In genomic region chr18:27956001-27956400, GRCh38 we compare ENCODE assay signal across 15 cellular contexts.
DNase-seq lines count a peak whose midpoint lies in the region; ATAC-seq and TF ChIP-seq lines count a peak whose summit lies in the region.
"Had no signal": no experiment of that assay in that cellular context is flagged by ENCODE, and none has a peak within 500 bp of the region (broad histone marks: within the 10 kb centered on the region; RNA-seq: fewer than 3 reads in every experiment).

No MANE protein-coding gene starts in this region.

- H3K27ac Mint-ChIP-seq in chondrocyte (ENCODE audit: unreplicated experiment), result peak overlapping the region; percentile 18
- peak overlapping the region; percentile 28 for H3K27ac Mint-ChIP-seq in neural crest cell (ENCODE audit: unreplicated experiment)
- H3K27ac Mint-ChIP-seq: B cell; CD4-positive, alpha-beta T cell; HFFc6 had no signal

- ATAC-seq in HG02970 (IDR thresholded peaks at IDR 0.05; ENCODE audit: low FRiP score, unreplicated experiment), result no peak

- H3K27ac ChIP-seq in angular gyrus (ENCODE audit: low read depth, low read length), result peak overlapping the region; percentile 70
- H3K27ac ChIP-seq: HL-60 had no signal

- TF ChIP-seq CTCF in chondrocyte (IDR thresholded peaks at IDR 0.05) (no peak), neural crest cell (conservative IDR thresholded peaks at IDR 0.05) (no peak)

- H3K4me1 Mint-ChIP-seq in chondrocyte (ENCODE audit: low read depth) (peaks cover 45% of the 10 kb centered on the region), neural crest cell (peaks cover 46% of the 10 kb centered on the region)
- H3K4me1 Mint-ChIP-seq: B cell had no signal

- H3K9me3 Mint-ChIP-seq in chondrocyte (ENCODE audit: low read depth) (no peaks in the 10 kb centered on the region), neural crest cell (no peaks in the 10 kb centered on the region)
- H3K9me3 Mint-ChIP-seq: CD4-positive, alpha-beta T cell; HFFc6 had no signal

- H3K36me3 Mint-ChIP-seq in chondrocyte (ENCODE audit: low read depth), result peaks cover 9% of the 10 kb centered on the region
- H3K36me3 Mint-ChIP-seq in neural crest cell (ENCODE audit: low read depth), result peaks cover 42% of the 10 kb centered on the region

- H3K4me3 Mint-ChIP-seq in chondrocyte (ENCODE audit: unreplicated experiment) (no peak overlapping the region), neural crest cell (peak overlapping the region; percentile 9)
- H3K4me3 Mint-ChIP-seq: B cell; CD4-positive, alpha-beta T cell; HFFc6 had no signal

- H3K27me3 Mint-ChIP-seq in chondrocyte (ENCODE audit: low read depth) (no peaks in the 10 kb centered on the region), neural crest cell (ENCODE audit: low read depth) (no peaks in the 10 kb centered on the region)
- H3K27me3 Mint-ChIP-seq: B cell; CD4-positive, alpha-beta T cell had no signal

- DNase-seq in chondrocyte (ENCODE audit: low spot score) (no peak), neural crest cell (ENCODE audit: low read depth, low spot score) (no peak), superior temporal gyrus (ENCODE audit: extremely low spot score) (peak; percentile 70), SW 1271 (lab: John Stamatoyannopoulos, UW) (no peak), DMS 273 (lab: John Stamatoyannopoulos, UW; ENCODE audit: unreplicated experiment) (no peak)
- DNase-seq: C1 segment of cervical spinal cord; Calu3; CD4-positive, alpha-beta T cell; DMS79; HCEC 1CT; HFFc6 had no signal
